In the genomic region with DNA sequence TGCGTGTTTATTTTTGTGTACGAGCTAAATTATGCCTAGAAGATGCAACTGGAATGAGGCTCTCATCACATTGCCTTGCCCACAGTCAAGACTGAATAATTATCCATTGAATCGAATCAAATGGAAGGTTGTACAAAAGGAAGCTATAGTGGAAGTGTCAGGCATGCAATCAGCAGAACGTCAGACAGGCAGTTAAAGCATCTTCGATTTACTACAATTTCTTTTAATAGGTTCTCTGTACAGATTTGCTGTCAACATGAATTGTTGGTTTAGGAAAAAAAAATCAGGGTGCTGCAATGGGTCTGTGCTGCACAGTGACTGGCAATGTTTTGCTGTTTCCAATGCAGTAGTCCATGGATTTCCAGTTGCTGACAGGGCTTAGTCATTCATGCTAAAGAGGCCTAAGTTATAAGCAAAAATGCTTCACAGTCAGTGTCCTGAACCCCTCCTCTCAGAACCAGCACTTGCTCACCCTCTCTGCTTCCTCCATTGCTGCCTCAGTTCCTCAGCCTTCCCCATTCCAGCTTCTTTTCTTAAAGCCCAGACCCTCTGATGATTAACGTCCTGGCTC, we compare ENCODE assay signal across 19 cellular contexts.
DNase-seq lines count a peak whose midpoint lies in the region; ATAC-seq and TF ChIP-seq lines count a peak whose summit lies in the region.
"Had no signal": no experiment of that assay in that cellular context is flagged by ENCODE, and none has a peak within 500 bp of the region (broad histone marks: within the 10 kb centered on the region; RNA-seq: fewer than 3 reads in every experiment).

No MANE protein-coding gene starts in this region.

- H4K8ac ChIP-seq in trophoblast cell (ENCODE audit: low read depth, low read length) (no peak overlapping the region), mesendoderm (ENCODE audit: low read depth, low read length) (no peak overlapping the region)

- DNase-seq in AG10803 (ENCODE audit: low read depth) = peak; percentile 63
- DNase-seq in amniotic stem cell (lab: John Stamatoyannopoulos, UW) = peak; percentile 39
- peak; percentile 47 for DNase-seq in fibroblast of pulmonary artery (ENCODE audit: low read depth)
- DNase-seq in trophoblast cell = no peak
- no peak for DNase-seq in NCI-H2107 (lab: John Stamatoyannopoulos, UW)
- no peak for DNase-seq in stimulated activated naive B cell treated with anti-CD40 and anti-IgM and Interleukin-4, amounts not matched to agents 10 μg/mL and 1 μg/mL and 100 μg/mL, for 72 hours
- no peak for DNase-seq in erythroblast (lab: John Stamatoyannopoulos, UW)
- no peak for DNase-seq in mesendoderm
- DNase-seq: activated B cell treated with CpG ODN at 0.5 μM for 24 hours; activated gamma-delta T cell; Calu3; head of caudate nucleus; mucosa of descending colon; NCI-H1694 treated with DMSO at 0.1 percent for 48 hours; stimulated activated CD4-positive, alpha-beta T cell treated with anti-CD3 and anti-CD28 coated beads, Interleukin-15, amount 100 ng/mL, for 24 hours; T-cell had no signal

- H3K4ac ChIP-seq in trophoblast cell (ENCODE audit: low read depth, low read length) = no peak overlapping the region
- no peak overlapping the region for H3K4ac ChIP-seq in mesendoderm (ENCODE audit: low read depth, low read length)

- no peaks in the 10 kb centered on the region for H3K4me1 Mint-ChIP-seq in stimulated activated naive B cell treated with anti-CD40 and anti-IgM and Interleukin-4, amounts not matched to agents 10 μg/mL and 1 μg/mL and 100 μg/mL, for 72 hours
- H3K4me1 Mint-ChIP-seq: activated B cell treated with CpG ODN at 0.5 μM for 24 hours, T-cell had no signal

- no peaks in the 10 kb centered on the region for H3K36me3 Mint-ChIP-seq in stimulated activated naive B cell treated with anti-CD40 and anti-IgM and Interleukin-4, amounts not matched to agents 10 μg/mL and 1 μg/mL and 100 μg/mL, for 72 hours
- H3K36me3 Mint-ChIP-seq: T-cell had no signal

- H3K27me3 Mint-ChIP-seq in stimulated activated naive B cell treated with anti-CD40 and anti-IgM and Interleukin-4, amounts not matched to agents 10 μg/mL and 1 μg/mL and 100 μg/mL, for 72 hours = peaks cover 0 to 3% of the 10 kb centered on the region in 2 donors
- H3K27me3 Mint-ChIP-seq: activated B cell treated with CpG ODN at 0.5 μM for 24 hours, progenitor cell of endocrine pancreas had no signal

- no peak overlapping the region for H3K4me3 Mint-ChIP-seq in stimulated activated naive B cell treated with anti-CD40 and anti-IgM and Interleukin-4, amounts not matched to agents 10 μg/mL and 1 μg/mL and 100 μg/mL, for 72 hours
- H3K4me3 Mint-ChIP-seq: activated B cell treated with CpG ODN at 0.5 μM for 24 hours, T-cell had no signal

- H3K23ac ChIP-seq in trophoblast cell (ENCODE audit: low read length) = no peak overlapping the region
- H3K23ac ChIP-seq in mesendoderm (ENCODE audit: low read length) = no peak overlapping the region

- ATAC-seq in stimulated activated naive B cell treated with anti-CD40 and anti-IgM and Interleukin-4, amounts not matched to agents 10 μg/mL and 1 μg/mL and 100 μg/mL, for 72 hours (replicated peaks) = no peak
- ATAC-seq: mucosa of descending colon, Panc1, T-cell had no signal

- no peak overlapping the region for H2AFZ ChIP-seq in trophoblast cell (ENCODE audit: insufficient read depth, low read length, poor library complexity)

- H3K4me1 ChIP-seq in trophoblast cell (ENCODE audit: control insufficient read depth in 1 of 2, insufficient read depth in 2 of 2, low read length in 2 of 2) = peaks cover 11 to 25% of the 10 kb centered on the region in 2 experiments
- H3K4me1 ChIP-seq in mesendoderm (ENCODE audit: control insufficient read depth, low read depth, low read length) = peaks cover 4% of the 10 kb centered on the region

- H3K4me3 ChIP-seq in AG10803 (ENCODE audit: low read length) = no peak overlapping the region
- no peak overlapping the region for H3K4me3 ChIP-seq in fibroblast of pulmonary artery (replicated peaks; ENCODE audit: low read depth, low read length)
- H3K4me3 ChIP-seq in trophoblast cell (ENCODE audit: low read depth, low read length) = no peak overlapping the region
- H3K4me3 ChIP-seq in mesendoderm (ENCODE audit: low read length) = no peak overlapping the region
- H3K4me3 ChIP-seq: cardiac muscle cell, mucosa of descending colon had no signal

- H3K79me1 ChIP-seq in trophoblast cell (ENCODE audit: low read length) (peaks cover 3% of the 10 kb centered on the region), mesendoderm (ENCODE audit: low read length) (no peaks in the 10 kb centered on the region)

- H2BK12ac ChIP-seq in trophoblast cell (ENCODE audit: low read length) = no peak overlapping the region

- no peak overlapping the region for H3K14ac ChIP-seq in trophoblast cell (ENCODE audit: low read length)

- TF ChIP-seq CTCF in AG10803 (conservative IDR thresholded peaks at IDR 0.05; ENCODE audit: low read length) (no peak), fibroblast of pulmonary artery (IDR thresholded peaks at IDR 0.05; ENCODE audit: low read length, missing control alignments) (no peak)

- no peak overlapping the region for H3K9ac ChIP-seq in trophoblast cell (ENCODE audit: low read length)
- H3K9ac ChIP-seq in mesendoderm (ENCODE audit: low read length) = no peak overlapping the region

- H2AK5ac ChIP-seq in trophoblast cell (ENCODE audit: low read length) (no peak overlapping the region), mesendoderm (ENCODE audit: low read length) (no peak overlapping the region)

- H3K79me2 ChIP-seq in trophoblast cell (ENCODE audit: control insufficient read depth, insufficient read depth, low read length, poor library complexity) (peaks cover 3% of the 10 kb centered on the region), mesendoderm (ENCODE audit: control insufficient read depth, insufficient read depth, low read length) (no peaks in the 10 kb centered on the region)

- peak overlapping the region; percentile 29 for H3K18ac ChIP-seq in trophoblast cell (ENCODE audit: low read length)
- no peak overlapping the region for H3K18ac ChIP-seq in mesendoderm (ENCODE audit: low read length)

- no peak overlapping the region for H3K56ac ChIP-seq in mesendoderm (ENCODE audit: low read length)

- H3K4me2 ChIP-seq in trophoblast cell (ENCODE audit: low read length) = no peak overlapping the region
- H3K4me2 ChIP-seq in mesendoderm (ENCODE audit: low read length) = no peak overlapping the region

- no peaks in the 10 kb centered on the region for H3K27me3 ChIP-seq in trophoblast cell (ENCODE audit: insufficient read depth, low read length)
- no peaks in the 10 kb centered on the region for H3K27me3 ChIP-seq in mesendoderm (ENCODE audit: insufficient read depth, low read length, poor library complexity)
- H3K27me3 ChIP-seq: cardiac muscle cell had no signal

- H3K36me3 ChIP-seq in trophoblast cell (ENCODE audit: control insufficient read depth in 1 of 2, insufficient read depth in 2 of 2, low read length in 2 of 2) (no peaks in the 10 kb centered on the region), mesendoderm (ENCODE audit: control insufficient read depth, insufficient read depth, low read length) (no peaks in the 10 kb centered on the region)
- H3K36me3 ChIP-seq: cardiac muscle cell had no signal

- H4K12ac ChIP-seq in trophoblast cell (ENCODE audit: low read depth, low read length) = no peak overlapping the region

- H2BK120ac ChIP-seq in trophoblast cell (ENCODE audit: insufficient read depth, low read length, poor library complexity) = no peak overlapping the region
- H2BK120ac ChIP-seq in mesendoderm (ENCODE audit: low read depth, low read length) = no peak overlapping the region

- H3K27ac ChIP-seq in trophoblast cell (ENCODE audit: low read depth, low read length) (no peak overlapping the region), mesendoderm (ENCODE audit: low read depth, low read length) (no peak overlapping the region)
- H3K27ac ChIP-seq: cardiac muscle cell had no signal

- H3K9me3 Mint-ChIP-seq in stimulated activated naive B cell treated with anti-CD40 and anti-IgM and Interleukin-4, amounts not matched to agents 10 μg/mL and 1 μg/mL and 100 μg/mL, for 72 hours = peaks cover 0 to 1% of the 10 kb centered on the region in 2 donors
- H3K9me3 Mint-ChIP-seq: activated B cell treated with CpG ODN at 0.5 μM for 24 hours, T-cell had no signal

- no peak overlapping the region for H3K27ac Mint-ChIP-seq in stimulated activated naive B cell treated with anti-CD40 and anti-IgM and Interleukin-4, amounts not matched to agents 10 μg/mL and 1 μg/mL and 100 μg/mL, for 72 hours
- H3K27ac Mint-ChIP-seq: activated B cell treated with CpG ODN at 0.5 μM for 24 hours, progenitor cell of endocrine pancreas, T-cell had no signal

- no peak overlapping the region for H4K91ac ChIP-seq in trophoblast cell (ENCODE audit: low read depth, low read length)

- no CpG with 5 or more reads among the region's 6 CpGs for WGBS in trophoblast cell (ENCODE audit: extremely low coverage, insufficient coverage, insufficient read length)
- no CpG with 5 or more reads among the region's 6 CpGs for WGBS in mesendoderm (ENCODE audit: extremely low coverage, insufficient coverage, low lambda C conversion rate)

- H3K9me3 ChIP-seq in trophoblast cell (ENCODE audit: insufficient read depth, low read depth, low read length) = no peaks in the 10 kb centered on the region
- H3K9me3 ChIP-seq: mucosa of descending colon had no signal

- TF ChIP-seq POLR2A in erythroblast (IDR thresholded peaks at IDR 0.05; ENCODE audit: low read length) = no peak

- H4K5ac ChIP-seq in mesendoderm (ENCODE audit: low read length) = no peak overlapping the region

- no peak overlapping the region for H2BK5ac ChIP-seq in trophoblast cell (ENCODE audit: low read depth, low read length, poor library complexity)
- H2BK5ac ChIP-seq in mesendoderm (ENCODE audit: low read length) = no peak overlapping the region

- no peak overlapping the region for H2BK15ac ChIP-seq in mesendoderm (replicated peaks; ENCODE audit: low read depth)

Comparison
In these comparisons a context has a peak if more than half of its experiments do, and no peak if none do; other contexts are left out.
1. DNase-seq: peak in AG10803 (single experiment), amniotic stem cell (single experiment) and fibroblast of pulmonary artery (single experiment); none in trophoblast cell (0 of 2), NCI-H2107 (single experiment), stimulated activated naive B cell treated with anti-CD40 and anti-IgM and Interleukin-4, amounts not matched to agents 10 μg/mL and 1 μg/mL and 100 μg/mL, for 72 hours (single experiment), erythroblast (0 of 2) and mesendoderm (single experiment).